ENCODE assay signal across 32 cellular contexts in the genomic region with DNA sequence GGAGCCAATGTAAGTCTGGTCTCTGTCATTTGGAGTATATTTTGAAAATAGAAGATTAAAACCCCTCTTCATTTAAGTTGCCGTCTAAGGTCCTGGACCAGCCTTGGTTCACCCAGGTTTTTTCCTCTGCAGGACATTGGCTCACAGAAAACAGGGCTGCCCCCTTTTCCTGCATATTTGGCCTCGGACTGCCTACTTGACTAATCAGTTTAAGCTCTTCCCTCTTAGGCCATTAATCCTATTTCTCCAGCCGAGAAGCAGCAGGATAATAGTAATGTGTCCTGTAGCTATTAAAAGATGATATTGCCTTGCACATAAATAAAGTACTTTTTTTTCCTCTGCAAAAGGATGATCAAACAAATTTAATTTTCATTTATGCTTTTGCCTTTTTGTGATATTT. TPM values are rescaled to one million over a fixed set of nuclear protein-coding genes. Genes with fewer than 3 reads are reported as not detected.
A peak's percentile ranks its signal among the peaks of the same experiment; 100 is the strongest.
DNase-seq lines count a peak whose midpoint lies in the region; ATAC-seq and TF ChIP-seq lines count a peak whose summit lies in the region.
"Had no signal": no experiment of that assay in that cellular context is flagged by ENCODE, and none has a peak within 500 bp of the region (broad histone marks: within the 10 kb centered on the region; RNA-seq: fewer than 3 reads in every experiment).

No MANE protein-coding gene starts in this region.

- H3K27ac Mint-ChIP-seq in brain: peak overlapping the region in 4 of 5 experiments; percentile 20 to 81 (median 58)
- peak overlapping the region; percentile 84 for H3K27ac Mint-ChIP-seq in osteocyte (ENCODE audit: unreplicated experiment)
- H3K27ac Mint-ChIP-seq: activated CD4-positive, alpha-beta memory T cell treated with anti-CD3 and anti-CD28 coated beads, Interleukin-2, amount 10 ng/mL, durations not matched to agents 7 days and 5 days; activated naive CD8-positive, alpha-beta T cell treated with anti-CD3 and anti-CD28 coated beads, Interleukin-2, amount 10 ng/mL, durations not matched to agents 7 days and 5 days; stimulated activated effector memory CD8-positive, alpha-beta T cell treated with anti-CD3 and anti-CD28 coated beads, Interleukin-12 subunit alpha, Interleukin-12 subunit beta, amount 100 ng/mL, for 72 hours; T-helper 1 cell treated with Interleukin-12 subunit alpha and Interleukin-12 subunit beta and Interleukin-4 antibody, amounts not matched to agents 30 μg/mL and 1 μg/mL, for 36 hours had no signal

- TF ChIP-seq POLR2A in testis (IDR thresholded peaks at IDR 0.05): no peak

- H3K9me3 Mint-ChIP-seq in brain: peaks cover 0 to 3% (median 0%) of the 10 kb centered on the region in 5 experiments
- no peaks in the 10 kb centered on the region for H3K9me3 Mint-ChIP-seq in osteocyte (ENCODE audit: unreplicated experiment)
- H3K9me3 Mint-ChIP-seq: activated CD4-positive, alpha-beta memory T cell treated with anti-CD3 and anti-CD28 coated beads, Interleukin-2, amount 10 ng/mL, durations not matched to agents 7 days and 5 days; activated T-helper 2 cell treated with anti-CD3 and anti-CD28 coated beads, Interferon-gamma antibody, Interleukin-2, Interleukin-4, amounts not matched to agents 10 μg/mL and 5 μg/mL and 100 μg/mL, durations not matched to agents 14 hours and 24 hours and 36 hours; H9; stimulated activated effector memory CD8-positive, alpha-beta T cell treated with anti-CD3 and anti-CD28 coated beads, Interleukin-12 subunit alpha, Interleukin-12 subunit beta, amount 100 ng/mL, for 72 hours; T-helper 1 cell treated with Interleukin-12 subunit alpha and Interleukin-12 subunit beta and Interleukin-4 antibody, amounts not matched to agents 30 μg/mL and 1 μg/mL, for 36 hours had no signal

- H3K4me1 Mint-ChIP-seq in brain: peaks cover 44% of the 10 kb centered on the region
- H3K4me1 Mint-ChIP-seq in osteocyte (ENCODE audit: unreplicated experiment): peaks cover 65% of the 10 kb centered on the region

- no peaks in the 10 kb centered on the region for H3K27me3 Mint-ChIP-seq in brain
- no peaks in the 10 kb centered on the region for H3K27me3 Mint-ChIP-seq in osteocyte (ENCODE audit: unreplicated experiment)
- H3K27me3 Mint-ChIP-seq: activated CD4-positive, alpha-beta memory T cell treated with anti-CD3 and anti-CD28 coated beads, Interleukin-2, amount 10 ng/mL, durations not matched to agents 7 days and 5 days; activated naive CD8-positive, alpha-beta T cell treated with anti-CD3 and anti-CD28 coated beads, Interleukin-2, amount 10 ng/mL, durations not matched to agents 7 days and 5 days had no signal

- no peak overlapping the region for H3K27ac ChIP-seq in testis
- H3K27ac ChIP-seq: foreskin keratinocyte, heart right ventricle, upper lobe of right lung had no signal

- DNase-seq in ELR (ENCODE audit: low read depth) (peak; percentile 52), NCI-H82 treated with DMSO at 0.1 percent for 48 hours (lab: John Stamatoyannopoulos, UW; ENCODE audit: unreplicated experiment) (peak; percentile 52), osteocyte (ENCODE audit: extremely low spot score, unreplicated experiment) (no peak), testis (no peak), Ammon's horn (ENCODE audit: low spot score) (no peak)
- DNase-seq in activated T-cell treated with anti-CD3 and anti-CD28 coated beads, Interleukin-2, amount 50 U/mL, for 48 hours: no peak
- DNase-seq: activated CD4-positive, alpha-beta memory T cell treated with anti-CD3 and anti-CD28 coated beads, Interleukin-2, amount 10 ng/mL, durations not matched to agents 7 days and 5 days; activated CD4-positive, alpha-beta T cell treated with anti-CD3 and anti-CD28 coated beads for 1 hour; activated CD8-positive, alpha-beta memory T cell treated with anti-CD3 and anti-CD28 coated beads, Interleukin-2, amount 50 U/mL, for 48 hours; activated naive CD8-positive, alpha-beta T cell treated with anti-CD3 and anti-CD28 coated beads, Interleukin-2, amount 10 ng/mL, durations not matched to agents 7 days and 5 days; DMS 273 treated with DMSO at 0.1 percent for 48 hours; effector CD4-positive, alpha-beta T cell; foreskin keratinocyte; H9; heart right ventricle; NCI-H1092 treated with DMSO at 0.1 percent for 48 hours; NCI-H187 treated with DMSO at 0.1 percent for 48 hours; NCI-H2171 treated with DMSO at 0.1 percent for 48 hours; NCI-H748 treated with DMSO at 0.1 percent for 48 hours; posterior cingulate gyrus; right cardiac atrium; RPMI8226; stimulated activated CD4-positive, alpha-beta T cell treated with anti-CD3 and anti-CD28 coated beads, Interleukin-12 subunit alpha, Interleukin-12 subunit beta, amount 100 ng/mL, for 4 hours; stimulated activated CD4-positive, alpha-beta T cell treated with anti-CD3 and anti-CD28 coated beads, Interleukin-4, amount 100 ng/mL, for 24 hours; substantia nigra; upper lobe of right lung had no signal

- no peak for ATAC-seq in GM21381 (IDR thresholded peaks at IDR 0.05; ENCODE audit: unreplicated experiment)
- ATAC-seq: foreskin keratinocyte; heart right ventricle; right cardiac atrium; stimulated activated effector memory CD8-positive, alpha-beta T cell treated with anti-CD3 and anti-CD28 coated beads, Interleukin-12 subunit alpha, Interleukin-12 subunit beta, amount 100 ng/mL, for 72 hours; upper lobe of right lung had no signal

- no peaks in the 10 kb centered on the region for H3K36me3 ChIP-seq in testis (ENCODE audit: low read depth, missing control alignments)
- H3K36me3 ChIP-seq: heart right ventricle, upper lobe of right lung had no signal

- 85 to 88% methylated on average over 3 of the region's 3 CpGs for WGBS in testis, 2 donors

- H3K27me3 ChIP-seq in testis: no peaks in the 10 kb centered on the region
- H3K27me3 ChIP-seq: foreskin keratinocyte, heart right ventricle, upper lobe of right lung had no signal

- peak overlapping the region in 2 of 5 experiments; percentile 1 to 64 for H3K4me3 Mint-ChIP-seq in brain
- no peak overlapping the region for H3K4me3 Mint-ChIP-seq in osteocyte (ENCODE audit: unreplicated experiment)
- H3K4me3 Mint-ChIP-seq: activated CD4-positive, alpha-beta memory T cell treated with anti-CD3 and anti-CD28 coated beads, Interleukin-2, amount 10 ng/mL, durations not matched to agents 7 days and 5 days; activated naive CD8-positive, alpha-beta T cell treated with anti-CD3 and anti-CD28 coated beads, Interleukin-2, amount 10 ng/mL, durations not matched to agents 7 days and 5 days; H9; stimulated activated effector memory CD8-positive, alpha-beta T cell treated with anti-CD3 and anti-CD28 coated beads, Interleukin-12 subunit alpha, Interleukin-12 subunit beta, amount 100 ng/mL, for 72 hours; T-helper 1 cell treated with Interleukin-12 subunit alpha and Interleukin-12 subunit beta and Interleukin-4 antibody, amounts not matched to agents 30 μg/mL and 1 μg/mL, for 36 hours had no signal

- no peaks in the 10 kb centered on the region for H3K4me1 ChIP-seq in testis

- H3K4me3 ChIP-seq in testis: no peak overlapping the region
- H3K4me3 ChIP-seq: heart right ventricle, lung, upper lobe of right lung had no signal

- intact Hi-C loops in testis (cut with DNase I; ENCODE audit: low total_unique reads): no loop called here

- H3K9me3 ChIP-seq in testis: no peaks in the 10 kb centered on the region
- H3K9me3 ChIP-seq: heart right ventricle, upper lobe of right lung had no signal

- TF ChIP-seq CTCF in brain (conservative IDR thresholded peaks at IDR 0.05) (no peak), osteocyte (IDR thresholded peaks at IDR 0.05) (no peak), testis (IDR thresholded peaks at IDR 0.05) (no peak)

- H3K36me3 Mint-ChIP-seq in brain (peaks cover 3% of the 10 kb centered on the region), osteocyte (ENCODE audit: unreplicated experiment) (no peaks in the 10 kb centered on the region)

RNA-seq across cellular contexts. Expression of gene PRKCA, which starts 52.1 kb away (rescaled TPM):
- polyA plus RNA-seq in brain (ENCODE audit: insufficient read depth, low read depth, low replicate concordance) (20.7 TPM), testis (ENCODE audit: insufficient read depth, low read depth, low replicate concordance) (6.8 TPM)
- total RNA-seq in osteocyte (80.1 and 82.9 TPM in 2 replicates), testis (10 to 100 TPM; 15.4 to 22.9 TPM)

Comparison
In these comparisons a context has a peak if more than half of its experiments do, and no peak if none do; other contexts are left out.
1. DNase-seq: peak in ELR (single experiment) and NCI-H82 treated with DMSO at 0.1 percent for 48 hours (single experiment); none in osteocyte (single experiment), testis (single experiment), activated T-cell treated with anti-CD3 and anti-CD28 coated beads, Interleukin-2, amount 50 U/mL, for 48 hours (0 of 2) and Ammon's horn (single experiment).